Comparison of ENCODE assay signal across 9 cellular contexts in genomic region chr19:40721140-40721486, GRCh38. TPM values are rescaled to one million over a fixed set of nuclear protein-coding genes. Genes with fewer than 3 reads are reported as not detected.
DNase-seq lines count a peak whose midpoint lies in the region; ATAC-seq and TF ChIP-seq lines count a peak whose summit lies in the region.
"Had no signal": no experiment of that assay in that cellular context is flagged by ENCODE, and none has a peak within 500 bp of the region (broad histone marks: within the 10 kb centered on the region; RNA-seq: fewer than 3 reads in every experiment).

No MANE protein-coding gene starts in this region.

- peak overlapping the region; percentile 82 for H3K4me3 Mint-ChIP-seq in glutamatergic neuron (ENCODE audit: unreplicated experiment)

- H3K4me1 Mint-ChIP-seq in glutamatergic neuron (ENCODE audit: low read depth, unreplicated experiment): peaks cover 10% of the 10 kb centered on the region

- no peak overlapping the region for H3K27ac ChIP-seq in BLaER1 treated with 17β-estradiol and CSF1 and Interleukin-3, amounts not matched to agents 10 nM and 100 nM
- H3K27ac ChIP-seq in ascending aorta (peak overlapping the region; percentile 97 to 99), psoas muscle (peak overlapping the region; percentile 96)

- H3K36me3 Mint-ChIP-seq in glutamatergic neuron (ENCODE audit: unreplicated experiment): no peaks in the 10 kb centered on the region

- H3K9me3 ChIP-seq in BLaER1 treated with 17β-estradiol and CSF1 and Interleukin-3, amounts not matched to agents 10 nM and 100 nM (replicated peaks in 1 of 11): no peaks in the 10 kb centered on the region
- H3K9me3 ChIP-seq in ascending aorta (no peaks in the 10 kb centered on the region), psoas muscle (no peaks in the 10 kb centered on the region)

- H4K20me1 ChIP-seq in BLaER1 treated with 17β-estradiol and CSF1 and Interleukin-3, amounts not matched to agents 10 nM and 100 nM: peaks cover 0 to 34% (median 12%) of the 10 kb centered on the region in 11 experiments; a peak in 12 of 22 replicates

- intact Hi-C loops in ascending aorta (cut with DNase I): no loop called here
- intact Hi-C loops in psoas muscle (cut with DNase I): no loop called here

- peak overlapping the region in 9 of 11 experiments; percentile 84 to 99 (median 97); a peak in 15 of 22 replicates for H3K4me2 ChIP-seq in BLaER1 treated with 17β-estradiol and CSF1 and Interleukin-3, amounts not matched to agents 10 nM and 100 nM

- peaks cover 40 to 55% (median 45%) of the 10 kb centered on the region in 10 experiments for H3K4me1 ChIP-seq in BLaER1 treated with 17β-estradiol and CSF1 and Interleukin-3, amounts not matched to agents 10 nM and 100 nM
- H3K4me1 ChIP-seq in ascending aorta: peaks cover 7 to 41% of the 10 kb centered on the region in 2 donors
- H3K4me1 ChIP-seq in psoas muscle: peaks cover 31% of the 10 kb centered on the region

- peaks cover 2% of the 10 kb centered on the region for H3K27me3 Mint-ChIP-seq in glutamatergic neuron (ENCODE audit: unreplicated experiment)

- peaks cover 18% of the 10 kb centered on the region for H3K9me3 Mint-ChIP-seq in glutamatergic neuron (ENCODE audit: unreplicated experiment)

- no peak for ATAC-seq in psoas muscle
- ATAC-seq in HG03439 (IDR thresholded peaks at IDR 0.05; ENCODE audit: unreplicated experiment): no peak

- 80 to 89% (median 84%) methylated on average over 6 of the region's 6 CpGs for WGBS in psoas muscle, 3 donors

- no peak for TF ChIP-seq CTCF in ascending aorta (IDR thresholded peaks at IDR 0.05)
- TF ChIP-seq CTCF in glutamatergic neuron (IDR thresholded peaks at IDR 0.05; ENCODE audit: partially characterized antibody, unreplicated experiment): no peak
- no peak for TF ChIP-seq CTCF in psoas muscle (IDR thresholded peaks at IDR 0.05)

- no peak overlapping the region; a peak in 1 of 20 replicates for H3K4me3 ChIP-seq in BLaER1 treated with 17β-estradiol and CSF1 and Interleukin-3, amounts not matched to agents 10 nM and 100 nM
- H3K4me3 ChIP-seq in ascending aorta (peak overlapping the region; percentile 72 to 100), psoas muscle (peak overlapping the region; percentile 76)

- DNase-seq in ascending aorta (ENCODE audit: low spot score in 2 of 2) (no peak), glutamatergic neuron (no peak), psoas muscle (no peak), kidney tubule cell (ENCODE audit: low spot score) (no peak), HT-29 (ENCODE audit: low spot score) (no peak)
- no peak for DNase-seq in activated CD8-positive, alpha-beta memory T cell treated with anti-CD3 and anti-CD28 coated beads, Interleukin-2, amount 50 U/mL, for 48 hours
- DNase-seq: SHP77 treated with DMSO at 0.1 percent for 48 hours had no signal

- H3K27ac Mint-ChIP-seq in glutamatergic neuron (ENCODE audit: unreplicated experiment): no peak overlapping the region

- peaks cover 7 to 41% (median 26%) of the 10 kb centered on the region in 11 experiments; a peak in 21 of 22 replicates for H3K36me3 ChIP-seq in BLaER1 treated with 17β-estradiol and CSF1 and Interleukin-3, amounts not matched to agents 10 nM and 100 nM
- peaks cover 20 to 28% of the 10 kb centered on the region in 2 donors for H3K36me3 ChIP-seq in ascending aorta
- H3K36me3 ChIP-seq in psoas muscle (ENCODE audit: insufficient read depth in 1 of 2, low read depth in 1 of 2): peaks cover 3 to 35% of the 10 kb centered on the region in 2 donors

- peak overlapping the region in 2 of 11 experiments; percentile 18 to 44; a peak in 3 of 22 replicates for H3K9ac ChIP-seq in BLaER1 treated with 17β-estradiol and CSF1 and Interleukin-3, amounts not matched to agents 10 nM and 100 nM

- no peaks in the 10 kb centered on the region for H3K27me3 ChIP-seq in BLaER1 treated with 17β-estradiol and CSF1 and Interleukin-3, amounts not matched to agents 10 nM and 100 nM
- H3K27me3 ChIP-seq in ascending aorta (no peaks in the 10 kb centered on the region), psoas muscle (ENCODE audit: insufficient read depth in 3 of 3, low read length in 2 of 3) (no peaks in the 10 kb centered on the region)

RNA-seq across cellular contexts. Expression of gene ITPKC, which starts 4.2 kb away (rescaled TPM):
- total RNA-seq in ascending aorta (60.7 TPM), glutamatergic neuron (ENCODE audit: unreplicated experiment) (13.8 TPM), psoas muscle (10 to 100 TPM in 3 of 4 donors, 1 to 10 TPM in 1; 6.9 to 16.7 (median 14.2) TPM)
- polyA plus RNA-seq in psoas muscle: 10 to 100 TPM; 10.2 to 19.2 (median 16.6) TPM
- 52.2 and 58.5 TPM in 2 replicates for total RNA-seq in HT-29 (2014; rRNA removed; shearing (Covaris generic))

RNA-seq across cellular contexts. Expression of gene COQ8B, which starts 4.4 kb away (rescaled TPM):
- total RNA-seq in ascending aorta: 33.3 TPM
- 49.9 TPM for total RNA-seq in glutamatergic neuron (ENCODE audit: unreplicated experiment)
- 10 to 100 TPM in 3 of 4 donors, 1 to 10 TPM in 1; 6.8 to 16.2 (median 13.7) TPM for total RNA-seq in psoas muscle
- polyA plus RNA-seq in psoas muscle: 10 to 100 TPM; 13.2 to 43.1 (median 16.1) TPM
- total RNA-seq in HT-29 (2014; rRNA removed; shearing (Covaris generic)): 57.2 and 71.3 TPM in 2 replicates

RNA-seq across cellular contexts. Expression of gene ACTMAP, which starts 29.2 kb away (rescaled TPM):
- total RNA-seq in ascending aorta (8.3 TPM), glutamatergic neuron (ENCODE audit: unreplicated experiment) (20.7 TPM), psoas muscle (10 to 100 TPM in 2 of 4 donors, 1 to 10 TPM in 2; 6.7 to 13.3 (median 9.6) TPM)
- polyA plus RNA-seq in psoas muscle: 1 to 10 TPM; 5.1 to 8.9 (median 6.6) TPM
- 1.9 and 2.6 TPM in 2 replicates for total RNA-seq in HT-29 (2014; rRNA removed; shearing (Covaris generic))

RNA-seq across cellular contexts. Expression of gene SNRPA, which starts 29.9 kb away (rescaled TPM):
- total RNA-seq in ascending aorta (154 TPM), glutamatergic neuron (ENCODE audit: unreplicated experiment) (70.3 TPM), psoas muscle (10 to 100 TPM; 27.5 to 43.6 (median 33.5) TPM)
- 10 to 100 TPM; 21.5 to 34.2 (median 22.5) TPM for polyA plus RNA-seq in psoas muscle
- 252 and 361 TPM in 2 replicates for total RNA-seq in HT-29 (2014; rRNA removed; shearing (Covaris generic))

RNA-seq across cellular contexts. Expression of gene NUMBL, which starts 30.7 kb away (rescaled TPM):
- total RNA-seq in ascending aorta (360 TPM), glutamatergic neuron (ENCODE audit: unreplicated experiment) (250 TPM), psoas muscle (10 to 100 TPM; 12.0 to 13.3 (median 12.9) TPM)
- polyA plus RNA-seq in psoas muscle: 1 to 10 TPM; 3.3 to 5.5 (median 4.1) TPM
- total RNA-seq in HT-29 (2014; rRNA removed; shearing (Covaris generic)): 13.4 and 14.6 TPM in 2 replicates

Comparison
In these comparisons a context has a peak if more than half of its experiments do, and no peak if none do; other contexts are left out.
1. H3K27ac ChIP-seq: peak in ascending aorta (2 of 2) and psoas muscle (single experiment); none in BLaER1 treated with 17β-estradiol and CSF1 and Interleukin-3, amounts not matched to agents 10 nM and 100 nM (0 of 11).
2. H3K4me3 ChIP-seq: peak in ascending aorta (2 of 2) and psoas muscle (single experiment); none in BLaER1 treated with 17β-estradiol and CSF1 and Interleukin-3, amounts not matched to agents 10 nM and 100 nM (0 of 10).